19 cellular contexts compared by ENCODE assay signal in genomic region chr2:214035091-214035852, GRCh38.
"Had no signal": no experiment of that assay in that cellular context is flagged by ENCODE, and none has a peak within 500 bp of the region (broad histone marks: within the 10 kb centered on the region; RNA-seq: fewer than 3 reads in every experiment).

No MANE protein-coding gene starts in this region.

- H3K4me1 Mint-ChIP-seq: activated B cell treated with CpG ODN at 0.5 μM for 24 hours; activated CD4-positive, alpha-beta memory T cell treated with anti-CD3 and anti-CD28 coated beads, Interleukin-2, amount 10 ng/mL, durations not matched to agents 7 days and 5 days; activated CD8-positive, alpha-beta memory T cell treated with anti-CD3 and anti-CD28 coated beads, Interleukin-2, amount 10 ng/mL, durations not matched to agents 7 days and 5 days; mesothelial cell of epicardium; nephron had no signal

- H3K9me3 ChIP-seq: body of pancreas had no signal

- DNase-seq: activated B cell treated with CpG ODN at 0.5 μM for 24 hours; activated CD4-positive, alpha-beta memory T cell treated with anti-CD3 and anti-CD28 coated beads, Interleukin-2, amount 10 ng/mL, durations not matched to agents 7 days and 5 days; activated CD4-positive, alpha-beta T cell treated with anti-CD3 and anti-CD28 coated beads for 4 hours; activated CD8-positive, alpha-beta memory T cell treated with anti-CD3 and anti-CD28 coated beads, Interleukin-2, amount 10 ng/mL, durations not matched to agents 7 days and 5 days; amygdala; body of pancreas; caudate nucleus; dorsolateral prefrontal cortex; foreskin fibroblast; nucleus accumbens; stimulated activated CD4-positive, alpha-beta T cell treated with anti-CD3 and anti-CD28 coated beads, Interleukin-2, amount 100 ng/mL, for 24 hours; stomach had no signal

- H3K4me3 Mint-ChIP-seq: activated B cell treated with CpG ODN at 0.5 μM for 24 hours; activated CD4-positive, alpha-beta memory T cell treated with anti-CD3 and anti-CD28 coated beads, Interleukin-2, amount 10 ng/mL, durations not matched to agents 7 days and 5 days; activated CD8-positive, alpha-beta memory T cell treated with anti-CD3 and anti-CD28 coated beads, Interleukin-2, amount 10 ng/mL, durations not matched to agents 7 days and 5 days; activated naive CD8-positive, alpha-beta T cell; endodermal cell; mesothelial cell of epicardium; nephron; type B pancreatic cell had no signal

- H3K27me3 Mint-ChIP-seq: activated B cell treated with CpG ODN at 0.5 μM for 24 hours; activated CD4-positive, alpha-beta memory T cell treated with anti-CD3 and anti-CD28 coated beads, Interleukin-2, amount 10 ng/mL, durations not matched to agents 7 days and 5 days; activated CD8-positive, alpha-beta memory T cell treated with anti-CD3 and anti-CD28 coated beads, Interleukin-2, amount 10 ng/mL, durations not matched to agents 7 days and 5 days; activated naive CD8-positive, alpha-beta T cell; type B pancreatic cell had no signal

- H3K9me3 Mint-ChIP-seq: type B pancreatic cell had no signal

- ATAC-seq: activated CD8-positive, alpha-beta memory T cell treated with anti-CD3 and anti-CD28 coated beads, Interleukin-2, amount 10 ng/mL, durations not matched to agents 7 days and 5 days; body of pancreas had no signal

- H3K27ac Mint-ChIP-seq: activated B cell treated with CpG ODN at 0.5 μM for 24 hours; activated CD4-positive, alpha-beta memory T cell treated with anti-CD3 and anti-CD28 coated beads, Interleukin-2, amount 10 ng/mL, durations not matched to agents 7 days and 5 days; activated CD8-positive, alpha-beta memory T cell treated with anti-CD3 and anti-CD28 coated beads, Interleukin-2, amount 10 ng/mL, durations not matched to agents 7 days and 5 days; activated naive CD8-positive, alpha-beta T cell; endodermal cell; mesothelial cell of epicardium; nephron; type B pancreatic cell had no signal

- H3K27ac ChIP-seq: body of pancreas, dorsolateral prefrontal cortex, epithelial cell of prostate, stomach had no signal

- H3K4me1 ChIP-seq: body of pancreas, stomach had no signal

- H3K36me3 ChIP-seq: stomach had no signal

- H3K4me3 ChIP-seq: body of pancreas, dorsolateral prefrontal cortex, lung, stomach had no signal
